ENCODE assay signal across 8 cellular contexts in the genomic region with DNA sequence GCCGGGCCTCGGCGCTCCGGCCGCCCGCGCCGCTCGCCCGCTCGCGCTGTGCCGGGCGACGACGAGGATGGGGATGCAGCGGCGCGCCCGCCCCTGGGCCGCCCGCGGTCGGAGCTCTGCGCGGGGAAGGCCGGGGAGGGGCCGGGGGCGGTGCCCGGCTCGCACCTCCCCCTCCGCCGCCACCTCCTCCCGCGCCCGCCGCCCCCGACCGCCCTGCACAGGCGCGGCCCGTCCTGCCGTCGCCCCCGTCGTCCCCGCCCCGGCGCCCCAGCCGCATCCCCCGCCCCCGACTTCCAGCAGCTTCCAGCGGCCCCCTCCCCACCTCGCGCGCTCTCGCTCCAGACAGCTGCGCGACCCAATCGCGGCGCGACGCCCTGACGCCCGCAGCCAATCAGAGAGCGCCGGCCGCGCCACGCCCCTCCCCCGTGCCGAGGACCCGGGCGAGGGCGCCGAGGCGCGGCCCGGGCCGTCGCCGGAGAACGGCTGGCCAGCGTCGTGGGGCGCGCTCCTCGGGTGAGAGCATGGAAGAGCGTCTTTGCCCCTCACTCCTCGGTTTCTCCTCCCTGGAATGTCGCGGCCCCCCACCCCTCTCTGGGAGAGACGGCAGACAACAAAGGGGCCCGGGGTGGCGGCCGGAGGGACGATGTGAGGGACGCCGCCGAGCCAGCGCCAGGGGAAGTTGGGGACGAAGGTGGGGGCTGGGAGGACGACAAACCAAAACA. TPM values are rescaled to one million over a fixed set of nuclear protein-coding genes. Genes with fewer than 3 reads are reported as not detected.
DNase-seq lines count a peak whose midpoint lies in the region; ATAC-seq and TF ChIP-seq lines count a peak whose summit lies in the region.

A gene with protein sequence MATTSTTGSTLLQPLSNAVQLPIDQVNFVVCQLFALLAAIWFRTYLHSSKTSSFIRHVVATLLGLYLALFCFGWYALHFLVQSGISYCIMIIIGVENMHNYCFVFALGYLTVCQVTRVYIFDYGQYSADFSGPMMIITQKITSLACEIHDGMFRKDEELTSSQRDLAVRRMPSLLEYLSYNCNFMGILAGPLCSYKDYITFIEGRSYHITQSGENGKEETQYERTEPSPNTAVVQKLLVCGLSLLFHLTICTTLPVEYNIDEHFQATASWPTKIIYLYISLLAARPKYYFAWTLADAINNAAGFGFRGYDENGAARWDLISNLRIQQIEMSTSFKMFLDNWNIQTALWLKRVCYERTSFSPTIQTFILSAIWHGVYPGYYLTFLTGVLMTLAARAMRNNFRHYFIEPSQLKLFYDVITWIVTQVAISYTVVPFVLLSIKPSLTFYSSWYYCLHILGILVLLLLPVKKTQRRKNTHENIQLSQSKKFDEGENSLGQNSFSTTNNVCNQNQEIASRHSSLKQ (minus strand): TSS at position 69 of the 722 bp plus-strand sequence. CDS start 70 bp downstream, outside the sequence.

- H3K27me3 Mint-ChIP-seq in natural killer cell treated with Interleukin-12 subunit alpha and Interleukin-12 subunit beta and Interleukin-15 and Interleukin-18, amount 100 ng/mL, for 72 hours: peaks cover 7 to 8% of the 10 kb centered on the region in 2 donors

- no peaks in the 10 kb centered on the region for H3K36me3 Mint-ChIP-seq in natural killer cell treated with Interleukin-12 subunit alpha and Interleukin-12 subunit beta and Interleukin-15 and Interleukin-18, amount 100 ng/mL, for 72 hours

- peak within 1 kb of the TSS; percentile 82 for H3K4me3 Mint-ChIP-seq in natural killer cell treated with Interleukin-12 subunit alpha and Interleukin-12 subunit beta and Interleukin-15 and Interleukin-18, amount 100 ng/mL, for 72 hours

- H3K4me3 ChIP-seq in fibroblast of pulmonary artery (replicated peaks; ENCODE audit: low read depth, low read length): peak within 1 kb of the TSS; percentile 73

- DNase-seq in DMS114 treated with DMSO at 0.1 percent for 48 hours (lab: John Stamatoyannopoulos, UW; ENCODE audit: unreplicated experiment) (peak; percentile 79), KBM-7 (peak; percentile 86), RPMI7951 (ENCODE audit: low read depth) (peak; percentile 88), fibroblast of pulmonary artery (ENCODE audit: low read depth) (peak; percentile 94)
- DNase-seq in activated T-helper 9 cell treated with anti-CD3 and anti-CD28 coated beads, Interleukin-2, amount 50 U/mL, for 16 hours (ENCODE audit: low read depth): peak; percentile 74
- peak; percentile 87 for DNase-seq in natural killer cell treated with Interleukin-12 subunit alpha and Interleukin-12 subunit beta and Interleukin-15 and Interleukin-18, amount 100 ng/mL, for 72 hours (ENCODE audit: low spot score)
- DNase-seq in stimulated activated naive CD4-positive, alpha-beta T cell (lab: John Stamatoyannopoulos, UW): peak; percentile 39 to 78 (median 69)

- H3K9me3 Mint-ChIP-seq in natural killer cell treated with Interleukin-12 subunit alpha and Interleukin-12 subunit beta and Interleukin-15 and Interleukin-18, amount 100 ng/mL, for 72 hours: no peaks in the 10 kb centered on the region

- peaks cover 8 to 12% of the 10 kb centered on the region in 2 donors for H3K4me1 Mint-ChIP-seq in natural killer cell treated with Interleukin-12 subunit alpha and Interleukin-12 subunit beta and Interleukin-15 and Interleukin-18, amount 100 ng/mL, for 72 hours (ENCODE audit: low read depth in 2 of 2)

- TF ChIP-seq CTCF in fibroblast of pulmonary artery (IDR thresholded peaks at IDR 0.05; ENCODE audit: low read length, missing control alignments): no peak

- in situ Hi-C loops in KBM-7 (cut with MboI; ENCODE audit: low pct_unique_long_range_greater_than_20kb, low sequenced_read_pairs): no loop called here

- H3K27ac Mint-ChIP-seq in natural killer cell treated with Interleukin-12 subunit alpha and Interleukin-12 subunit beta and Interleukin-15 and Interleukin-18, amount 100 ng/mL, for 72 hours: peak within 1 kb of the TSS; percentile 12 to 41

- peak; percentile 85 for ATAC-seq in GM21576 (IDR thresholded peaks at IDR 0.05; ENCODE audit: unreplicated experiment)
- ATAC-seq in natural killer cell treated with Interleukin-12 subunit alpha and Interleukin-12 subunit beta and Interleukin-15 and Interleukin-18, amount 100 ng/mL, for 72 hours: peak; percentile 95 to 96

RNA-seq across cellular contexts. Expression of the gene that starts here (rescaled TPM):
- 33.9 and 41.1 TPM in 2 replicates for total RNA-seq in RPMI7951 (2014; rRNA removed; shearing (Covaris generic))
- total RNA-seq in natural killer cell treated with Interleukin-12 subunit alpha and Interleukin-12 subunit beta and Interleukin-15 and Interleukin-18, amount 100 ng/mL, for 72 hours: 1 to 10 TPM; 2.7 to 8.0 TPM

Comparison
In these comparisons a context has a peak if more than half of its experiments do, and no peak if none do; other contexts are left out.
1. Peak in every context shown above with its lines: DNase-seq, ATAC-seq and H3K4me3 ChIP-seq.